ENCODE assay signal across 8 cellular contexts in the genomic region with DNA sequence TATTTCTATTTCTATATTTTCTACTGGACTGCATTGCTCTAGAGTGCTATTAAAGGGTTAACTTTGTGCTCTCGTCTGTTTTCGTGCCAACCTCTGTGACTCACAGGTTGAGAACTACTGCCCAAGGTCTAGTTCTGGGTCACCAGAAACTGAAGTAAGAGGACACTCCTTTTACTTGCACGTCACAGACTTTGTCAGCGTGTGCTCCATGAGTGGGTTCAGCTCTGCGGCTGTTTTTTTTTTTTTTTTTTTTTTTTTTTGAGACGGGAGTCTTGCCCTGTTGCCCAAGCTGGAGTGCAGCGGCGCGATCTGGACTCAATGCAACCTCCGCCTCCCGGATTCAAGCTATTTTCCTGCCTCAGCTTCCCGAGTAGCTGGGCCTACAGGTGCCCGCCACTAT. TPM values are rescaled to one million over a fixed set of nuclear protein-coding genes. Genes with fewer than 3 reads are reported as not detected.
DNase-seq lines count a peak whose midpoint lies in the region; FAIRE-seq and TF ChIP-seq lines count a peak whose summit lies in the region.
"Had no signal": no experiment of that assay in that cellular context is flagged by ENCODE, and none has a peak within 500 bp of the region (broad histone marks: within the 10 kb centered on the region; RNA-seq: fewer than 3 reads in every experiment).

No MANE protein-coding gene starts in this region.

- peaks cover 10% of the 10 kb centered on the region for H3K4me1 Mint-ChIP-seq in endodermal cell
- H3K4me1 Mint-ChIP-seq in activated T-helper 2 cell treated with anti-CD3 and anti-CD28 coated beads, Interferon-gamma antibody, Interleukin-2, Interleukin-4, amounts not matched to agents 10 μg/mL and 5 μg/mL and 100 μg/mL, durations not matched to agents 14 hours and 24 hours and 36 hours (ENCODE audit: low read depth) = no peaks in the 10 kb centered on the region

- H3K4me3 ChIP-seq in H7 (ENCODE audit: insufficient read depth, low read depth, low read length) = no peak overlapping the region
- no peak overlapping the region for H3K4me3 ChIP-seq in fibroblast of pulmonary artery (replicated peaks; ENCODE audit: low read depth, low read length)
- no peak overlapping the region for H3K4me3 ChIP-seq in smooth muscle cell
- H3K4me3 ChIP-seq in endodermal cell (ENCODE audit: low read length) = no peak overlapping the region
- H3K4me3 ChIP-seq: SK-N-MC had no signal

- H3K36me3 Mint-ChIP-seq in endodermal cell (ENCODE audit: low read depth) = peaks cover 45% of the 10 kb centered on the region
- no peaks in the 10 kb centered on the region for H3K36me3 Mint-ChIP-seq in activated T-helper 2 cell treated with anti-CD3 and anti-CD28 coated beads, Interferon-gamma antibody, Interleukin-2, Interleukin-4, amounts not matched to agents 10 μg/mL and 5 μg/mL and 100 μg/mL, durations not matched to agents 14 hours and 24 hours and 36 hours (ENCODE audit: low read depth)

- no peaks in the 10 kb centered on the region for H3F3A ChIP-seq in smooth muscle cell (ENCODE audit: low read depth)

- H3K4me2 ChIP-seq in smooth muscle cell = peak overlapping the region; percentile 75

- H3K79me2 ChIP-seq in smooth muscle cell (ENCODE audit: low read depth) = peaks cover 28% of the 10 kb centered on the region

- no peaks in the 10 kb centered on the region for H3K9me3 ChIP-seq in smooth muscle cell (replicated peaks; ENCODE audit: low read depth)
- peaks cover 20% of the 10 kb centered on the region for H3K9me3 ChIP-seq in endodermal cell (ENCODE audit: control insufficient read depth, low read length)

- H4K20me1 ChIP-seq in smooth muscle cell (ENCODE audit: low read depth) = peaks cover 50% of the 10 kb centered on the region

- no peak overlapping the region for H3K4me3 Mint-ChIP-seq in endodermal cell
- no peak overlapping the region for H3K4me3 Mint-ChIP-seq in activated T-helper 2 cell treated with anti-CD3 and anti-CD28 coated beads, Interferon-gamma antibody, Interleukin-2, Interleukin-4, amounts not matched to agents 10 μg/mL and 5 μg/mL and 100 μg/mL, durations not matched to agents 14 hours and 24 hours and 36 hours (ENCODE audit: low read depth)

- peaks cover 2% of the 10 kb centered on the region for H3K9me3 Mint-ChIP-seq in endodermal cell
- H3K9me3 Mint-ChIP-seq in activated T-helper 2 cell treated with anti-CD3 and anti-CD28 coated beads, Interferon-gamma antibody, Interleukin-2, Interleukin-4, amounts not matched to agents 10 μg/mL and 5 μg/mL and 100 μg/mL, durations not matched to agents 14 hours and 24 hours and 36 hours = no peaks in the 10 kb centered on the region

- 31% methylated on average over 13 of the region's 13 CpGs for WGBS in smooth muscle cell (ENCODE audit: low lambda C conversion rate)
- 78 to 93% methylated on average over 3 to 13 of the region's 13 CpGs for WGBS in endodermal cell (ENCODE audit: insufficient coverage in 1 of 2, insufficient read length in 1 of 2), 2 experiments

- H3K27ac Mint-ChIP-seq in endodermal cell = no peak overlapping the region
- no peak overlapping the region for H3K27ac Mint-ChIP-seq in activated T-helper 2 cell treated with anti-CD3 and anti-CD28 coated beads, Interferon-gamma antibody, Interleukin-2, Interleukin-4, amounts not matched to agents 10 μg/mL and 5 μg/mL and 100 μg/mL, durations not matched to agents 14 hours and 24 hours and 36 hours

- intact Hi-C loops in activated T-helper 2 cell treated with anti-CD3 and anti-CD28 coated beads, Interferon-gamma antibody, Interleukin-2, Interleukin-4, amounts not matched to agents 10 μg/mL and 5 μg/mL and 100 μg/mL, durations not matched to agents 14 hours and 24 hours and 36 hours (cut with micrococcal nuclease) = no loop called here

- H3K9ac ChIP-seq in smooth muscle cell (ENCODE audit: low read depth) (peak overlapping the region; percentile 61), endodermal cell (ENCODE audit: extremely low read depth, low read length, poor library complexity, severe bottlenecking) (no peak overlapping the region)

- H3K27ac ChIP-seq in smooth muscle cell (ENCODE audit: low read depth) = peak overlapping the region; percentile 88
- no peak overlapping the region for H3K27ac ChIP-seq in endodermal cell (ENCODE audit: low read depth, low read length)

- H3K36me3 ChIP-seq in H7 (replicated peaks; ENCODE audit: control insufficient read depth, insufficient read depth, low read length) (no peaks in the 10 kb centered on the region), smooth muscle cell (ENCODE audit: low read depth) (no peaks in the 10 kb centered on the region), endodermal cell (ENCODE audit: control insufficient read depth, insufficient read depth, low read length) (peaks cover 75% of the 10 kb centered on the region)

- H3K27me3 Mint-ChIP-seq in endodermal cell (ENCODE audit: insufficient read depth) = no peaks in the 10 kb centered on the region
- peaks cover 2% of the 10 kb centered on the region for H3K27me3 Mint-ChIP-seq in activated T-helper 2 cell treated with anti-CD3 and anti-CD28 coated beads, Interferon-gamma antibody, Interleukin-2, Interleukin-4, amounts not matched to agents 10 μg/mL and 5 μg/mL and 100 μg/mL, durations not matched to agents 14 hours and 24 hours and 36 hours (ENCODE audit: low read depth)

- peak; percentile 95 for FAIRE-seq in RCC 7860 (lab: Jason Lieb, UNC)

- TF ChIP-seq CTCF in fibroblast of pulmonary artery (IDR thresholded peaks at IDR 0.05; ENCODE audit: low read length, missing control alignments) (no peak), smooth muscle cell (IDR thresholded peaks at IDR 0.05; ENCODE audit: borderline replicate concordance, insufficient read depth, poor library complexity, severe bottlenecking) (no peak), endodermal cell (conservative IDR thresholded peaks at IDR 0.05) (no peak)

- peak; percentile 32 for DNase-seq in H7
- peak; percentile 93 for DNase-seq in RCC 7860 (ENCODE audit: low spot score)
- DNase-seq in fibroblast of pulmonary artery (ENCODE audit: low read depth) = peak; percentile 94
- DNase-seq in smooth muscle cell (lab: John Stamatoyannopoulos, UW; ENCODE audit: unreplicated experiment) = no peak
- no peak for DNase-seq in endodermal cell
- DNase-seq in NCI-H1417 (lab: John Stamatoyannopoulos, UW) = no peak
- no peak for DNase-seq in activated T-helper 2 cell treated with anti-CD3 and anti-CD28 coated beads, Interferon-gamma antibody, Interleukin-2, Interleukin-4, amounts not matched to agents 10 μg/mL and 5 μg/mL and 100 μg/mL, durations not matched to agents 14 hours and 24 hours and 36 hours (ENCODE audit: low spot score)

- H2AFZ ChIP-seq in smooth muscle cell (ENCODE audit: low read depth) = no peak overlapping the region

- no peaks in the 10 kb centered on the region for H3K27me3 ChIP-seq in H7 (ENCODE audit: control insufficient read depth, insufficient read depth, low read length)
- H3K27me3 ChIP-seq in smooth muscle cell (ENCODE audit: low read depth) = no peaks in the 10 kb centered on the region
- H3K27me3 ChIP-seq in endodermal cell (ENCODE audit: control insufficient read depth, insufficient read depth, low read length, poor library complexity, severe bottlenecking) = no peaks in the 10 kb centered on the region

- H3K4me1 ChIP-seq in smooth muscle cell (ENCODE audit: low read depth) (peaks cover 9% of the 10 kb centered on the region), endodermal cell (ENCODE audit: control insufficient read depth, insufficient read depth, low read length) (no peaks in the 10 kb centered on the region)

RNA-seq across cellular contexts. Expression of a gene that starts 49.8 kb away (rescaled TPM):
- total RNA-seq in H7 (2014; rRNA removed; shearing (Covaris generic)) = 17.6 and 24.3 TPM in 2 replicates
- total RNA-seq in smooth muscle cell = 163 and 176 TPM in 2 replicates
- 62.0 and 74.0 TPM in 2 replicates for polyA plus RNA-seq in smooth muscle cell
- 10 to 100 TPM; 86.5 to 94.4 TPM for total RNA-seq in endodermal cell
- polyA plus RNA-seq in endodermal cell (2013, experiment 1 of 2) = 18.3 TPM
- 23.9 TPM for polyA plus RNA-seq in endodermal cell (2013, experiment 2 of 2)
- 0.05 and 0.11 TPM in 2 replicates for total RNA-seq in activated T-helper 2 cell treated with anti-CD3 and anti-CD28 coated beads, Interferon-gamma antibody, Interleukin-2, Interleukin-4, amounts not matched to agents 10 μg/mL and 5 μg/mL and 100 μg/mL, durations not matched to agents 14 hours and 24 hours and 36 hours

Comparison
In these comparisons a context has a peak if more than half of its experiments do, and no peak if none do; other contexts are left out.
1. DNase-seq: peak in H7 (single experiment), RCC 7860 (single experiment) and fibroblast of pulmonary artery (single experiment); none in smooth muscle cell (single experiment), endodermal cell (single experiment), NCI-H1417 (0 of 3) and activated T-helper 2 cell treated with anti-CD3 and anti-CD28 coated beads, Interferon-gamma antibody, Interleukin-2, Interleukin-4, amounts not matched to agents 10 μg/mL and 5 μg/mL and 100 μg/mL, durations not matched to agents 14 hours and 24 hours and 36 hours (single experiment).
2. RNA of a gene that starts 49.8 kb away (total RNA-seq): 163 to 176 TPM in smooth muscle cell, 86.5 to 94.4 TPM in endodermal cell and 17.6 to 24.3 TPM in H7; 0.05 to 0.11 TPM in activated T-helper 2 cell treated with anti-CD3 and anti-CD28 coated beads, Interferon-gamma antibody, Interleukin-2, Interleukin-4, amounts not matched to agents 10 μg/mL and 5 μg/mL and 100 μg/mL, durations not matched to agents 14 hours and 24 hours and 36 hours; every median in the first group is over 10 times any median in the second.